ENCODE assay signal across 16 cellular contexts in the genomic region with DNA sequence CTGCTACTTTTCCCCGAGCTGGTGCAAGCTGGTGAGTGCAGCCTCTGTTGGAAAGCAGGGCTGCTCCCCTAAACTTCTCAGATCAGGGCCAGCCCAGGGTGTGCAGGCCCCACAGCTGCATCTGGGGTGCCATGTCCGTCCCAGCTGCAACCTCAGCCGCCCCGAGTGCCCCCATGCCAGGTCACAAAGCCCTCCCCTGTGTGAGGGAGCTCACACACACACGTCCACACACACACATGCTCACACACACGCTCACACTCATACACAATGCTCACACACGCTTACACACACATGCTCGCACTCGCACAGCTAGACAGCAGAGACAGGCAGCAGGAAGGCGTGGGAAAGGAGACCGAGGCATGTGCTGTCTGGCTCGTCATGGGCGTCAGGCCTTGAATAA.
"Had no signal": no experiment of that assay in that cellular context is flagged by ENCODE, and none has a peak within 500 bp of the region (broad histone marks: within the 10 kb centered on the region; RNA-seq: fewer than 3 reads in every experiment).

No MANE protein-coding gene starts in this region.

- H3K4me3 ChIP-seq: mucosa of descending colon, sigmoid colon, stomach had no signal

- ATAC-seq: activated CD8-positive, alpha-beta T cell treated with anti-CD3 and anti-CD28 coated beads, Interleukin-2, amount 10 ng/mL, durations not matched to agents 7 days and 5 days; esophagus mucosa; mucosa of descending colon; naive thymus-derived CD8-positive, alpha-beta T cell had no signal

- H3K9me3 Mint-ChIP-seq: activated naive CD4-positive, alpha-beta T cell treated with anti-CD3 and anti-CD28 coated beads, Interleukin-2, amount 50 U/mL, for 24 hours; naive thymus-derived CD8-positive, alpha-beta T cell had no signal

- H3K4me3 Mint-ChIP-seq: activated CD8-positive, alpha-beta T cell treated with anti-CD3 and anti-CD28 coated beads, Interleukin-2, amount 10 ng/mL, durations not matched to agents 7 days and 5 days; activated naive CD4-positive, alpha-beta T cell treated with anti-CD3 and anti-CD28 coated beads, Interleukin-2, amount 50 U/mL, for 24 hours; naive thymus-derived CD8-positive, alpha-beta T cell had no signal

- H3K27me3 Mint-ChIP-seq: activated naive CD4-positive, alpha-beta T cell treated with anti-CD3 and anti-CD28 coated beads, Interleukin-2, amount 50 U/mL, for 24 hours; naive thymus-derived CD8-positive, alpha-beta T cell had no signal

- H3K9me3 ChIP-seq: mucosa of descending colon, sigmoid colon, stomach had no signal

- DNase-seq: activated CD8-positive, alpha-beta memory T cell treated with anti-CD3 and anti-CD28 coated beads, Interleukin-2, amount 50 U/mL, for 48 hours; activated CD8-positive, alpha-beta T cell treated with anti-CD3 and anti-CD28 coated beads, Interleukin-2, amount 10 ng/mL, durations not matched to agents 7 days and 5 days; brain microvascular endothelial cell; cerebellar nuclear complex; hypothalamus; mammary epithelial cell; stimulated activated CD4-positive, alpha-beta T cell treated with anti-CD3 and anti-CD28 coated beads, Interleukin-12 subunit alpha, Interleukin-12 subunit beta, amount 100 ng/mL, for 4 hours; stimulated activated CD4-positive, alpha-beta T cell treated with anti-CD3 and anti-CD28 coated beads, Interleukin-2, amount 100 ng/mL, for 48 hours; stomach; T1000 had no signal

- H3K27ac Mint-ChIP-seq: activated CD8-positive, alpha-beta T cell treated with anti-CD3 and anti-CD28 coated beads, Interleukin-2, amount 10 ng/mL, durations not matched to agents 7 days and 5 days; activated naive CD4-positive, alpha-beta T cell treated with anti-CD3 and anti-CD28 coated beads, Interleukin-2, amount 50 U/mL, for 24 hours had no signal

- FAIRE-seq: urothelium cell line had no signal

- H3K27ac ChIP-seq: brain microvascular endothelial cell, stomach had no signal

- H3K27me3 ChIP-seq: brain microvascular endothelial cell, sigmoid colon, stomach had no signal
